ENCODE assay signal across 8 cellular contexts in the genomic region with DNA sequence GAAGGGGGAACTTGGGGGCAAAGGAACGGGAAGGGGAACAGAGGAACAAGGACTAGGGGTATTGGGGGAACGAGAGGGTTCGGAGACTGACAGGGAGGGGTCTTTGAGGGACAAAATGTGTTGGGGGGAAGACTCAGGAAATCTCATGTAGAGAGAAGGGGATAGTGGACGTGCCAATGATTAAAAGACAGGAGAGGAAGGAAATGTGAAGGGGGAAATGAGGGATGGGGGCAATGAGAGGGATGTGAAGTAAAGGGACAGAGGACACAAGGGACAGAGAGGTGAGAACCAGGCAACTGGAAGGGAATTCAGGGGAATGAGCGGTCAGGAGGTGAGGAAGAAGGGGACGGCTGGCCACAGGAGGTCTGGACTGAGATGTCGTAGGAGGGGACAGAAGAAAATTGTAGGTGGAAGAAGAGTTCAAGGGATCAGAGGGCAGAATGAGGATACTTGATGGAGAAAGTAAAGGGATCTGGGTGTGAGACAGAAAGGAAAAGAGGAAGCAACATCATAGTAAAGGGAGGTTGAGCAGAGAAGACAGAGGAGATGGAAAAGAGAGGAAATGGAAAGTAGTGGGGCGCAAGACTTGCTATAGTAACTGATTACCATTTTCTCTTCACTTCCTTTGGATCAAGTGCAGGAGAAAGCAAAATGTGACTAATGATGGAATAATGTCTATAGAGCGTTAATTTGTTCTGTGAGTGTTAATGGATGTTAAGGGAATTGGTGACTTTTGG. TPM values are rescaled to one million over a fixed set of nuclear protein-coding genes. Genes with fewer than 3 reads are reported as not detected.
DNase-seq lines count a peak whose midpoint lies in the region; ATAC-seq and TF ChIP-seq lines count a peak whose summit lies in the region.

No MANE protein-coding gene starts in this region.

- H3K4me1 Mint-ChIP-seq in activated T-cell treated with anti-CD3 and anti-CD28 coated beads, Interleukin-2, amount 50 U/mL, for 24 hours (ENCODE audit: low read depth), result peaks cover 59% of the 10 kb centered on the region

- H3K27ac ChIP-seq in esophagus squamous epithelium, result peak overlapping the region; percentile 76 to 95 (median 92)

- no peaks in the 10 kb centered on the region for H3K9me3 Mint-ChIP-seq in activated T-cell treated with anti-CD3 and anti-CD28 coated beads, Interleukin-2, amount 50 U/mL, for 24 hours

- H3K27me3 ChIP-seq in esophagus squamous epithelium, result no peaks in the 10 kb centered on the region

- no peak for DNase-seq in activated T-cell treated with anti-CD3 and anti-CD28 coated beads, Interleukin-2, amount 50 U/mL, for 24 hours
- DNase-seq in activated T-cell treated with anti-CD3 and anti-CD28 coated beads, Interleukin-2, amount 50 U/mL, for 48 hours, result no peak
- DNase-seq in SKM-1 treated with dmso at 0.1 percent for 144 hours (lab: John Stamatoyannopoulos, UW; ENCODE audit: unreplicated experiment) (peak; percentile 49), esophagus squamous epithelium (lab: John Stamatoyannopoulos, UW) (no peak), renal cortical epithelial cell (ENCODE audit: low read depth) (peak; percentile 70), inferior parietal cortex (ENCODE audit: extremely low spot score) (no peak), NCI-H1436 (lab: John Stamatoyannopoulos, UW) (no peak)

- H3K36me3 Mint-ChIP-seq in activated T-cell treated with anti-CD3 and anti-CD28 coated beads, Interleukin-2, amount 50 U/mL, for 24 hours (ENCODE audit: low read depth), result peaks cover 47% of the 10 kb centered on the region

- no peak for TF ChIP-seq POLR2A in esophagus squamous epithelium (IDR thresholded peaks at IDR 0.05)

- H3K4me1 ChIP-seq in esophagus squamous epithelium, result peaks cover 1 to 81% (median 12%) of the 10 kb centered on the region in 3 donors

- no peaks in the 10 kb centered on the region for H3K9me3 ChIP-seq in esophagus squamous epithelium

- no peak for TF ChIP-seq CTCF in esophagus squamous epithelium (IDR thresholded peaks at IDR 0.05)

- intact Hi-C loops in esophagus squamous epithelium (cut with DNase I), result no loop called here

- WGBS in esophagus squamous epithelium, 2 donors, result 5 to 7% methylated on average over 9 of the region's 9 CpGs

- no peak for ATAC-seq in GM18909 (IDR thresholded peaks at IDR 0.05; ENCODE audit: poor library complexity, unreplicated experiment)

- H3K4me3 ChIP-seq in esophagus squamous epithelium, result peak overlapping the region; percentile 59 to 91 (median 87)

- peak overlapping the region; percentile 93 for H3K4me3 Mint-ChIP-seq in activated T-cell treated with anti-CD3 and anti-CD28 coated beads, Interleukin-2, amount 50 U/mL, for 24 hours

- peak overlapping the region; percentile 99 for H3K27ac Mint-ChIP-seq in activated T-cell treated with anti-CD3 and anti-CD28 coated beads, Interleukin-2, amount 50 U/mL, for 24 hours

- no peaks in the 10 kb centered on the region for H3K36me3 ChIP-seq in esophagus squamous epithelium

- H3K27me3 Mint-ChIP-seq in activated T-cell treated with anti-CD3 and anti-CD28 coated beads, Interleukin-2, amount 50 U/mL, for 24 hours, result no peaks in the 10 kb centered on the region

RNA-seq across cellular contexts. Expression of a gene that starts 0.7 kb away (rescaled TPM):
- total RNA-seq in esophagus squamous epithelium (10 to 100 TPM in 2 of 4 donors, 1 to 10 TPM in 2; 3.1 to 22.7 (median 10.0) TPM), renal cortical epithelial cell (54.8 and 64.4 TPM in 2 replicates)

RNA-seq across cellular contexts. Expression of a gene that starts 32.8 kb away (rescaled TPM):
- total RNA-seq in esophagus squamous epithelium, result 10 to 100 TPM; 23.7 to 89.6 (median 43.8) TPM
- 249 and 275 TPM in 2 replicates for total RNA-seq in renal cortical epithelial cell

Comparison
In these comparisons a context has a peak if more than half of its experiments do, and no peak if none do; other contexts are left out.
1. DNase-seq: peak in SKM-1 treated with dmso at 0.1 percent for 144 hours (single experiment) and renal cortical epithelial cell (single experiment); none in activated T-cell treated with anti-CD3 and anti-CD28 coated beads, Interleukin-2, amount 50 U/mL, for 24 hours (single experiment), activated T-cell treated with anti-CD3 and anti-CD28 coated beads, Interleukin-2, amount 50 U/mL, for 48 hours (0 of 2), esophagus squamous epithelium (single experiment), inferior parietal cortex (single experiment) and NCI-H1436 (single experiment).